In genomic region chr6:124867126-124867525, GRCh38 we compare ENCODE assay signal across 25 cellular contexts.
"Had no signal": no experiment of that assay in that cellular context is flagged by ENCODE, and none has a peak within 500 bp of the region (broad histone marks: within the 10 kb centered on the region; RNA-seq: fewer than 3 reads in every experiment).

No MANE protein-coding gene starts in this region.

- H3K4me3 ChIP-seq: ascending aorta, cardiac muscle cell, PC-9 had no signal

- H3K4me1 Mint-ChIP-seq: activated CD4-positive, alpha-beta T cell treated with anti-CD3 and anti-CD28 coated beads, Interleukin-2, amount 10 ng/mL, durations not matched to agents 24 days and 14 days; activated naive CD4-positive, alpha-beta T cell treated with anti-CD3 and anti-CD28 coated beads, Interleukin-2, amount 50 U/mL, for 24 hours; activated naive CD8-positive, alpha-beta T cell treated with anti-CD3 and anti-CD28 coated beads, Interleukin-2, amount 10 ng/mL, durations not matched to agents 7 days and 5 days; activated T-helper 17 cell treated with anti-CD3 and anti-CD28 coated beads, Interleukin-2, amount 50 U/mL, for 72 hours; central memory CD8-positive, alpha-beta T cell had no signal

- H3K27ac ChIP-seq: ascending aorta, cardiac muscle cell, PC-9, WERI-Rb-1 had no signal

- H3K9me3 ChIP-seq: ascending aorta had no signal

- H3K27me3 Mint-ChIP-seq: activated CD8-positive, alpha-beta T cell treated with anti-CD3 and anti-CD28 coated beads for 36 hours; activated naive CD8-positive, alpha-beta T cell treated with anti-CD3 and anti-CD28 coated beads, Interleukin-2, amount 10 ng/mL, durations not matched to agents 7 days and 5 days; central memory CD8-positive, alpha-beta T cell had no signal

- ATAC-seq: activated CD8-positive, alpha-beta T cell treated with anti-CD3 and anti-CD28 coated beads for 36 hours; activated T-cell treated with anti-CD3 and anti-CD28 coated beads, Interleukin-2, amount 50 U/mL, for 72 hours; activated T-helper 17 cell treated with anti-CD3 and anti-CD28 coated beads, Interleukin-2, amount 50 U/mL, for 72 hours had no signal

- H3K27ac Mint-ChIP-seq: activated CD4-positive, alpha-beta T cell treated with anti-CD3 and anti-CD28 coated beads, Interleukin-2, amount 10 ng/mL, durations not matched to agents 24 days and 14 days; activated CD8-positive, alpha-beta T cell treated with anti-CD3 and anti-CD28 coated beads for 36 hours; activated naive CD4-positive, alpha-beta T cell treated with anti-CD3 and anti-CD28 coated beads, Interleukin-2, amount 50 U/mL, for 24 hours; activated naive CD8-positive, alpha-beta T cell treated with anti-CD3 and anti-CD28 coated beads, Interleukin-2, amount 10 ng/mL, durations not matched to agents 7 days and 5 days; activated T-cell treated with anti-CD3 and anti-CD28 coated beads, Interleukin-2, amount 50 U/mL, for 72 hours; activated T-helper 17 cell treated with anti-CD3 and anti-CD28 coated beads, Interleukin-2, amount 50 U/mL, for 72 hours had no signal

- H3K36me3 Mint-ChIP-seq: activated naive CD4-positive, alpha-beta T cell treated with anti-CD3 and anti-CD28 coated beads, Interleukin-2, amount 50 U/mL, for 24 hours; activated naive CD8-positive, alpha-beta T cell treated with anti-CD3 and anti-CD28 coated beads, Interleukin-2, amount 10 ng/mL, durations not matched to agents 7 days and 5 days had no signal

- H3K9me3 Mint-ChIP-seq: activated CD4-positive, alpha-beta T cell treated with anti-CD3 and anti-CD28 coated beads, Interleukin-2, amount 10 ng/mL, durations not matched to agents 24 days and 14 days; activated CD8-positive, alpha-beta T cell treated with anti-CD3 and anti-CD28 coated beads for 36 hours; activated naive CD4-positive, alpha-beta T cell treated with anti-CD3 and anti-CD28 coated beads, Interleukin-2, amount 50 U/mL, for 24 hours; activated T-helper 17 cell treated with anti-CD3 and anti-CD28 coated beads, Interleukin-2, amount 50 U/mL, for 72 hours had no signal

- H3K4me1 ChIP-seq: ascending aorta had no signal

- H3K4me3 Mint-ChIP-seq: activated CD4-positive, alpha-beta T cell treated with anti-CD3 and anti-CD28 coated beads, Interleukin-2, amount 10 ng/mL, durations not matched to agents 24 days and 14 days; activated CD8-positive, alpha-beta T cell treated with anti-CD3 and anti-CD28 coated beads for 36 hours; activated naive CD4-positive, alpha-beta T cell treated with anti-CD3 and anti-CD28 coated beads, Interleukin-2, amount 50 U/mL, for 24 hours; activated naive CD8-positive, alpha-beta T cell treated with anti-CD3 and anti-CD28 coated beads, Interleukin-2, amount 10 ng/mL, durations not matched to agents 7 days and 5 days; activated T-cell treated with anti-CD3 and anti-CD28 coated beads, Interleukin-2, amount 50 U/mL, for 72 hours; activated T-helper 17 cell treated with anti-CD3 and anti-CD28 coated beads, Interleukin-2, amount 50 U/mL, for 72 hours; central memory CD8-positive, alpha-beta T cell had no signal

- H3K36me3 ChIP-seq: ascending aorta, cardiac muscle cell, WERI-Rb-1 had no signal

- H3K27me3 ChIP-seq: ascending aorta, cardiac muscle cell had no signal

- DNase-seq: activated CD4-positive, alpha-beta T cell treated with anti-CD3 and anti-CD28 coated beads, Interleukin-2, amount 10 ng/mL, durations not matched to agents 24 days and 14 days; activated CD4-positive, alpha-beta T cell treated with anti-CD3 and anti-CD28 coated beads, Interleukin-2, amount 50 U/mL, for 4 hours; activated CD8-positive, alpha-beta T cell treated with anti-CD3 and anti-CD28 coated beads for 36 hours; activated gamma-delta T cell; activated naive CD4-positive, alpha-beta T cell treated with Interleukin-2 at 50 U/mL for 16 hours; activated naive CD8-positive, alpha-beta T cell treated with anti-CD3 and anti-CD28 coated beads, Interleukin-2, amount 10 ng/mL, durations not matched to agents 7 days and 5 days; activated T-cell treated with anti-CD3 and anti-CD28 coated beads, Interleukin-2, amount 50 U/mL, for 1 hour; activated T-cell treated with anti-CD3 and anti-CD28 coated beads, Interleukin-2, amount 50 U/mL, for 72 hours; amygdala; Karpas-422; KBM-7; NCI-H1105; NCI-H1436 treated with DMSO at 0.1 percent for 48 hours; NCI-H187 treated with DMSO at 0.1 percent for 48 hours; NCI-H345; NCI-H524 treated with DMSO at 0.1 percent for 48 hours; PC-9; Right ventricle myocardium superior; T1000; WERI-Rb-1 had no signal
